In the genomic region with DNA sequence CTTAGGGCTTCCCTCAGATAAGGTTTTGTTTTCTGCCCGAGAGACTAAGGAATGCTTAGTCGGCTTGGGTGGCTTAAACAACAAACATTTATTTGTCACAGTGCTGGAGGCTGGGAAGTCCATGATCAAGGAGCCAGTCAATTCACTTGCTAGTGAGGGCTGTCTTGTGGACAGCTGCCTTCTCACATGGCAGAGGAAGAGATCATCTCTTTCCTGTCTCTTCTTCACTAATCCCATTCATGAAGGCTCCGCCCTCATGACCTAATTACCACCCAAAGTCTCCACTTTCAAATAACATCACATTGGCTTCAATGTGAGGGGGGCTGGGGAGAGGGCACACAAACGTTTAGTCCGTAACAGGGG, we compare ENCODE assay signal across 21 cellular contexts. TPM values are rescaled to one million over a fixed set of nuclear protein-coding genes. Genes with fewer than 3 reads are reported as not detected.
DNase-seq lines count a peak whose midpoint lies in the region; TF ChIP-seq lines count a peak whose summit lies in the region.
"Had no signal": no experiment of that assay in that cellular context is flagged by ENCODE, and none has a peak within 500 bp of the region (broad histone marks: within the 10 kb centered on the region; RNA-seq: fewer than 3 reads in every experiment).

No MANE protein-coding gene starts in this region.

- no peak overlapping the region for H3K27ac Mint-ChIP-seq in CD14-positive monocyte
- no peak overlapping the region for H3K27ac Mint-ChIP-seq in endothelial cell (ENCODE audit: unreplicated experiment)

- H2AK5ac ChIP-seq in mesenchymal stem cell (ENCODE audit: low read length, severe bottlenecking) = no peak overlapping the region

- H3K27ac ChIP-seq in SJCRH30 (peak overlapping the region; percentile 56), mesenchymal stem cell (ENCODE audit: low read length, poor library complexity, severe bottlenecking) (no peak overlapping the region), colonic mucosa (no peak overlapping the region)
- H3K27ac ChIP-seq: SK-N-MC had no signal

- H3K4me3 Mint-ChIP-seq in CD14-positive monocyte = no peak overlapping the region
- H3K4me3 Mint-ChIP-seq in endothelial cell (ENCODE audit: unreplicated experiment) = no peak overlapping the region
- H3K4me3 Mint-ChIP-seq: CD8-positive, alpha-beta memory T cell had no signal

- no peak overlapping the region for H4K91ac ChIP-seq in mesenchymal stem cell (ENCODE audit: low read length)

- H2BK5ac ChIP-seq in mesenchymal stem cell (ENCODE audit: low read depth, low read length, poor library complexity, severe bottlenecking) = no peak overlapping the region

- no peak overlapping the region for H3K18ac ChIP-seq in mesenchymal stem cell (ENCODE audit: low read depth in 1 of 2, low read length in 2 of 2)

- no peak overlapping the region for H3K4ac ChIP-seq in mesenchymal stem cell (ENCODE audit: low read depth in 1 of 2, low read length in 2 of 2)

- no peaks in the 10 kb centered on the region for H3K4me1 Mint-ChIP-seq in CD14-positive monocyte
- H3K4me1 Mint-ChIP-seq in endothelial cell (ENCODE audit: unreplicated experiment) = peaks cover 18% of the 10 kb centered on the region

- H3K36me3 Mint-ChIP-seq in CD14-positive monocyte (no peaks in the 10 kb centered on the region), endothelial cell (ENCODE audit: low read depth, unreplicated experiment) (no peaks in the 10 kb centered on the region)

- H3K14ac ChIP-seq in mesenchymal stem cell (ENCODE audit: low read length in 2 of 2) = no peak overlapping the region

- H3K9ac ChIP-seq in mesenchymal stem cell (ENCODE audit: low read length) = no peak overlapping the region
- no peak overlapping the region for H3K9ac ChIP-seq in colonic mucosa (ENCODE audit: low read depth in 2 of 2, low read length in 2 of 2)

- H3K79me1 ChIP-seq in mesenchymal stem cell (replicated peaks; ENCODE audit: low read length, poor library complexity, severe bottlenecking) = no peaks in the 10 kb centered on the region

- H4K8ac ChIP-seq in mesenchymal stem cell (ENCODE audit: low read length) = peak overlapping the region; percentile 35

- H3K4me1 ChIP-seq in SJCRH30 = peaks cover 16% of the 10 kb centered on the region
- H3K4me1 ChIP-seq in mesenchymal stem cell (ENCODE audit: control insufficient read depth, insufficient read depth, low read depth, low read length) = no peaks in the 10 kb centered on the region
- no peaks in the 10 kb centered on the region for H3K4me1 ChIP-seq in colonic mucosa

- H2AFZ ChIP-seq in mesenchymal stem cell (ENCODE audit: low read depth, low read length) = no peak overlapping the region

- H2BK15ac ChIP-seq in mesenchymal stem cell (ENCODE audit: low read depth, poor library complexity, severe bottlenecking) = no peak overlapping the region

- H3K9me3 ChIP-seq in SJCRH30 (replicated peaks) (no peaks in the 10 kb centered on the region), mesenchymal stem cell (ENCODE audit: control insufficient read depth, low read length) (peaks cover 4% of the 10 kb centered on the region), colonic mucosa (no peaks in the 10 kb centered on the region)

- peaks cover 0 to 2% (median 0%) of the 10 kb centered on the region in 3 donors for H3K27me3 Mint-ChIP-seq in CD14-positive monocyte (ENCODE audit: low read depth in 3 of 3)
- peaks cover 1% of the 10 kb centered on the region for H3K27me3 Mint-ChIP-seq in endothelial cell (ENCODE audit: unreplicated experiment)

- DNase-seq in ELF-1 (ENCODE audit: low read depth, low spot score) = peak; percentile 22
- peak; percentile 52 to 74 for DNase-seq in SJCRH30
- DNase-seq in mesenchymal stem cell = no peak
- DNase-seq in CD14-positive monocyte (ENCODE audit: low spot score) = no peak
- DNase-seq in colonic mucosa = no peak
- no peak for DNase-seq in foreskin fibroblast
- DNase-seq in endothelial cell (ENCODE audit: low spot score) = no peak
- DNase-seq: CD8-positive, alpha-beta memory T cell; H7; Karpas-422; NCI-H1694; NCI-H2081; NCI-H2171; NCI-H345; NCI-H524; NCI-H774; OCI-M1; Right ventricle myocardium superior had no signal

- H2BK12ac ChIP-seq in mesenchymal stem cell (ENCODE audit: low read length in 2 of 2) = no peak overlapping the region

- intact Hi-C loops in CD14-positive monocyte (cut with micrococcal nuclease) (no loop called here), colonic mucosa (cut with DNase I) (no loop called here)

- H3K4me3 ChIP-seq in SJCRH30 = no peak overlapping the region
- H3K4me3 ChIP-seq in mesenchymal stem cell (ENCODE audit: insufficient read depth in 1 of 2, low read depth in 1 of 2, low read length in 2 of 2) = no peak overlapping the region
- no peak overlapping the region for H3K4me3 ChIP-seq in colonic mucosa
- no peak overlapping the region for H3K4me3 ChIP-seq in foreskin fibroblast (ENCODE audit: low read depth in 1 of 2, low read length in 2 of 2)
- H3K4me3 ChIP-seq: SK-N-MC had no signal

- WGBS in mesenchymal stem cell = 89% methylated on average over 2 of the region's 5 CpGs

- no peak overlapping the region for H2BK120ac ChIP-seq in mesenchymal stem cell (ENCODE audit: low read depth, low read length)

- no peaks in the 10 kb centered on the region for H3K36me3 ChIP-seq in SJCRH30
- no peaks in the 10 kb centered on the region for H3K36me3 ChIP-seq in mesenchymal stem cell (ENCODE audit: control insufficient read depth in 1 of 2, insufficient read depth in 2 of 2, low read depth in 1 of 2, low read length in 2 of 2)
- no peaks in the 10 kb centered on the region for H3K36me3 ChIP-seq in colonic mucosa

- TF ChIP-seq CTCF in CD14-positive monocyte (IDR thresholded peaks at IDR 0.05) = no peak
- TF ChIP-seq CTCF in colonic mucosa (IDR thresholded peaks at IDR 0.05) = no peak
- TF ChIP-seq CTCF in foreskin fibroblast (IDR thresholded peaks at IDR 0.05; ENCODE audit: low read depth, low read length) = no peak
- TF ChIP-seq CTCF in endothelial cell (IDR thresholded peaks at IDR 0.05; ENCODE audit: unreplicated experiment) = no peak

- H3K9me3 Mint-ChIP-seq in CD14-positive monocyte = peaks cover 0 to 7% (median 0%) of the 10 kb centered on the region in 7 donors
- H3K9me3 Mint-ChIP-seq in endothelial cell (ENCODE audit: unreplicated experiment) = no peaks in the 10 kb centered on the region
- H3K9me3 Mint-ChIP-seq: CD8-positive, alpha-beta memory T cell had no signal

- H3K4me2 ChIP-seq in mesenchymal stem cell (ENCODE audit: low read length, poor library complexity, severe bottlenecking) = no peak overlapping the region

- no peak overlapping the region for H3K23ac ChIP-seq in mesenchymal stem cell (ENCODE audit: low read length in 2 of 2)

- H3K27me3 ChIP-seq in SJCRH30 (no peaks in the 10 kb centered on the region), mesenchymal stem cell (ENCODE audit: control insufficient read depth in 1 of 2, insufficient read depth in 1 of 2, low read length in 2 of 2) (no peaks in the 10 kb centered on the region), colonic mucosa (no peaks in the 10 kb centered on the region)

RNA-seq across cellular contexts. Expression of a gene that starts 50.5 kb away (rescaled TPM):
- not detected in 2 replicates for total RNA-seq in SJCRH30 (2014; rRNA removed; shearing (Covaris generic))
- not detected for polyA plus RNA-seq in mesenchymal stem cell (2013, experiment 1 of 2)
- not detected for polyA plus RNA-seq in mesenchymal stem cell (2013, experiment 2 of 2)
- not detected for polyA plus RNA-seq in CD14-positive monocyte
- total RNA-seq in colonic mucosa (under 1 TPM; 0.48 to 0.62 TPM), endothelial cell (ENCODE audit: unreplicated experiment) (0.36 TPM)
- total RNA-seq: MCF 10A had no signal
- polyA plus RNA-seq: BJ had no signal

Comparison
In these comparisons a context has a peak if more than half of its experiments do, and no peak if none do; other contexts are left out.
1. DNase-seq: peak in ELF-1 (single experiment) and SJCRH30 (2 of 2); none in mesenchymal stem cell (single experiment), CD14-positive monocyte (single experiment), colonic mucosa (single experiment), foreskin fibroblast (0 of 2) and endothelial cell (single experiment).